9 cellular contexts compared by ENCODE assay signal in genomic region chr12:57202321-57202720, GRCh38. TPM values are rescaled to one million over a fixed set of nuclear protein-coding genes. Genes with fewer than 3 reads are reported as not detected.
"Had no signal": no experiment of that assay in that cellular context is flagged by ENCODE, and none has a peak within 500 bp of the region (broad histone marks: within the 10 kb centered on the region; RNA-seq: fewer than 3 reads in every experiment).

No MANE protein-coding gene starts in this region.

- FAIRE-seq: H1, H54, HTR-8/SVneo, K562 had no signal

- H3K9me3 Mint-ChIP-seq: H9 had no signal

- DNase-seq: GM23248, H9, IMR-90, KG1 had no signal

- H3K4me3 Mint-ChIP-seq: H9 had no signal

- H3K27ac ChIP-seq: GM23248 had no signal

- H3K4me3 ChIP-seq: GM23248, K562 had no signal

- H3K4me1 Mint-ChIP-seq: H9 had no signal

- H3K9ac ChIP-seq: GM23248 had no signal

- H2AFZ ChIP-seq: GM23248 had no signal

RNA-seq across cellular contexts. Expression of gene LRP1-AS, which starts 54.9 kb away (rescaled TPM):
- total RNA-seq: GM23248, H1, H9, HT-29, IMR-90, K562 had no signal
- polyA plus RNA-seq: H1, IMR-90, K562 had no signal
